Comparison of ENCODE assay signal across 24 cellular contexts in genomic region chr16:22786284-22786683, GRCh38. TPM values are rescaled to one million over a fixed set of nuclear protein-coding genes. Genes with fewer than 3 reads are reported as not detected.
DNase-seq lines count a peak whose midpoint lies in the region; ATAC-seq, FAIRE-seq and TF ChIP-seq lines count a peak whose summit lies in the region.
"Had no signal": no experiment of that assay in that cellular context is flagged by ENCODE, and none has a peak within 500 bp of the region (broad histone marks: within the 10 kb centered on the region; RNA-seq: fewer than 3 reads in every experiment).

No MANE protein-coding gene starts in this region.

- no peak overlapping the region for H3K23ac ChIP-seq in H1 (ENCODE audit: insufficient read length)

- intact Hi-C loops in activated CD8-positive, alpha-beta T cell treated with anti-CD3 and anti-CD28 coated beads for 36 hours (cut with micrococcal nuclease): no loop called here
- intact Hi-C loops in activated naive CD4-positive, alpha-beta T cell treated with anti-CD3 and anti-CD28 coated beads for 36 hours (cut with micrococcal nuclease): no loop called here

- no peak overlapping the region for H3K9ac ChIP-seq in H1 (replicated peaks in 1 of 4; ENCODE audit: extremely low read depth in 1 of 4, low read depth in 3 of 4, low read length in 3 of 4)
- H3K9ac ChIP-seq: BLaER1 had no signal

- DNase-seq in activated CD8-positive, alpha-beta T cell treated with anti-CD3 and anti-CD28 coated beads for 36 hours: peak; percentile 2
- DNase-seq in activated CD8-positive, alpha-beta T cell treated with anti-CD3 and anti-CD28 coated beads, Interleukin-2, amount 10 ng/mL, durations not matched to agents 7 days and 5 days: no peak
- peak; percentile 9 for DNase-seq in COLO829 (ENCODE audit: low spot score)
- DNase-seq in Jurkat, Clone E6-1 (ENCODE audit: low read depth, low spot score): peak; percentile 7
- no peak for DNase-seq in H1 (ENCODE audit: low read depth in 1 of 2, low spot score in 2 of 2)
- no peak for DNase-seq in activated naive CD4-positive, alpha-beta T cell treated with anti-CD3 and anti-CD28 coated beads for 36 hours
- no peak for DNase-seq in NOMO-1 (lab: John Stamatoyannopoulos, UW; ENCODE audit: unreplicated experiment in 2 of 2)
- DNase-seq: 8988T; CD8-positive, alpha-beta T cell; COR-L47; DMS 273 treated with DMSO at 0.1 percent for 48 hours; DMS53; DND-41; H9; IMR-90; KBM-7 had no signal

- no peak overlapping the region for H3K4me2 ChIP-seq in H1 (ENCODE audit: insufficient read depth in 1 of 2, low read depth in 2 of 2, low read length in 2 of 2)
- H3K4me2 ChIP-seq: BLaER1, GM23338 had no signal

- H3K56ac ChIP-seq in H1 (replicated peaks; ENCODE audit: insufficient read length, low read depth, low read length): no peak overlapping the region

- no peak overlapping the region for H3K18ac ChIP-seq in H1 (ENCODE audit: extremely low read depth, low read length)

- no peak for TF ChIP-seq RAD21 in H1 (IDR thresholded peaks at IDR 0.05 in 1 of 2, conservative IDR thresholded peaks at IDR 0.05 in 1 of 2; ENCODE audit: low read depth in 2 of 2, low read length in 2 of 2)

- H4K20me1 ChIP-seq in H1 (replicated peaks in 1 of 2; ENCODE audit: control insufficient read depth in 1 of 2, insufficient read depth in 2 of 2, low read length in 2 of 2): no peaks in the 10 kb centered on the region
- H4K20me1 ChIP-seq: BLaER1 had no signal

- no peak overlapping the region for H3K4me3 ChIP-seq in Jurkat, Clone E6-1 (ENCODE audit: low read length)
- no peak overlapping the region for H3K4me3 ChIP-seq in H1 (ENCODE audit: extremely low read depth in 1 of 4, insufficient read depth in 2 of 4, low read depth in 3 of 4, low read length in 4 of 4)
- H3K4me3 ChIP-seq: BLaER1, GM23338 had no signal

- H4K8ac ChIP-seq in H1 (ENCODE audit: extremely low read depth, insufficient read depth, low read length): 0 out of 2 replicates have a peak overlapping the region, but pooled peaks have one; percentile 12

- H3K4ac ChIP-seq in H1 (replicated peaks; ENCODE audit: insufficient read length, low read depth, low read length): no peak overlapping the region

- no peak overlapping the region for H2BK12ac ChIP-seq in H1 (ENCODE audit: low read depth, low read length)

- H3K27ac ChIP-seq in H1 (ENCODE audit: low read depth, low read length): no peak overlapping the region
- H3K27ac ChIP-seq: BLaER1 had no signal

- no peak overlapping the region for H2BK20ac ChIP-seq in H1 (ENCODE audit: low read length)

- no peak for TF ChIP-seq POLR2A in H1 (IDR thresholded peaks at IDR 0.05; ENCODE audit: control extremely low read depth in 1 of 2, low read depth in 2 of 2, low read length in 2 of 2)

- H2BK120ac ChIP-seq in H1 (replicated peaks; ENCODE audit: low read depth, low read length): no peak overlapping the region

- no peak overlapping the region for H4K91ac ChIP-seq in H1 (replicated peaks; ENCODE audit: insufficient read length, low read length)

- no peaks in the 10 kb centered on the region for H3K79me1 ChIP-seq in H1 (ENCODE audit: low read depth, low read length)

- no peak overlapping the region for H3K4me3 Mint-ChIP-seq in activated CD8-positive, alpha-beta T cell treated with anti-CD3 and anti-CD28 coated beads for 36 hours
- no peak overlapping the region for H3K4me3 Mint-ChIP-seq in activated CD8-positive, alpha-beta T cell treated with anti-CD3 and anti-CD28 coated beads, Interleukin-2, amount 10 ng/mL, durations not matched to agents 7 days and 5 days
- no peak overlapping the region for H3K4me3 Mint-ChIP-seq in activated naive CD4-positive, alpha-beta T cell treated with anti-CD3 and anti-CD28 coated beads for 36 hours
- H3K4me3 Mint-ChIP-seq: CD8-positive, alpha-beta T cell; GM23338; H9 had no signal

- no peak overlapping the region for H2BK15ac ChIP-seq in H1 (ENCODE audit: low read length)

- H3K36me3 Mint-ChIP-seq in activated CD8-positive, alpha-beta T cell treated with anti-CD3 and anti-CD28 coated beads for 36 hours (ENCODE audit: low read depth): no peaks in the 10 kb centered on the region
- H3K36me3 Mint-ChIP-seq in activated CD8-positive, alpha-beta T cell treated with anti-CD3 and anti-CD28 coated beads, Interleukin-2, amount 10 ng/mL, durations not matched to agents 7 days and 5 days (ENCODE audit: low read depth): no peaks in the 10 kb centered on the region
- H3K36me3 Mint-ChIP-seq in activated naive CD4-positive, alpha-beta T cell treated with anti-CD3 and anti-CD28 coated beads for 36 hours (ENCODE audit: low read depth): no peaks in the 10 kb centered on the region
- H3K36me3 Mint-ChIP-seq: CD8-positive, alpha-beta T cell had no signal

- 90% methylated on average over 2 of the region's 2 CpGs; no CpG with 5 or more reads in 1 of the 2 experiments for WGBS in H1 (ENCODE audit: extremely low coverage in 1 of 2, insufficient coverage in 1 of 2, insufficient read length in 1 of 2, insufficient replicate concordance in 2 of 2, low coverage in 1 of 2, low lambda C conversion rate in 2 of 2, missing lambda C conversion rate in 1 of 2), 2 experiments

- no peak overlapping the region for H2AFZ ChIP-seq in H1 (ENCODE audit: low read length)
- H2AFZ ChIP-seq: GM23338 had no signal

- no peak overlapping the region for H3K27ac Mint-ChIP-seq in activated CD8-positive, alpha-beta T cell treated with anti-CD3 and anti-CD28 coated beads for 36 hours
- no peak overlapping the region for H3K27ac Mint-ChIP-seq in activated CD8-positive, alpha-beta T cell treated with anti-CD3 and anti-CD28 coated beads, Interleukin-2, amount 10 ng/mL, durations not matched to agents 7 days and 5 days
- no peak overlapping the region for H3K27ac Mint-ChIP-seq in activated naive CD4-positive, alpha-beta T cell treated with anti-CD3 and anti-CD28 coated beads for 36 hours
- H3K27ac Mint-ChIP-seq: CD8-positive, alpha-beta T cell; GM23338; H9 had no signal

- H3K14ac ChIP-seq in H1 (ENCODE audit: insufficient read length): no peak overlapping the region

- H3K36me3 ChIP-seq in H1 (ENCODE audit: control insufficient read depth in 2 of 4, insufficient read depth in 4 of 4, low read length in 3 of 4): no peaks in the 10 kb centered on the region
- H3K36me3 ChIP-seq: BLaER1 had no signal

- TF ChIP-seq EP300 in H1 (IDR thresholded peaks at IDR 0.05; ENCODE audit: borderline replicate concordance in 1 of 2, low read depth in 2 of 2, low read length in 2 of 2): no peak

- H3K79me2 ChIP-seq in H1 (ENCODE audit: control insufficient read depth in 1 of 2, insufficient read depth in 2 of 2, low read length in 2 of 2): no peaks in the 10 kb centered on the region

- H3K9me3 Mint-ChIP-seq in activated CD8-positive, alpha-beta T cell treated with anti-CD3 and anti-CD28 coated beads for 36 hours: no peaks in the 10 kb centered on the region
- H3K9me3 Mint-ChIP-seq in activated CD8-positive, alpha-beta T cell treated with anti-CD3 and anti-CD28 coated beads, Interleukin-2, amount 10 ng/mL, durations not matched to agents 7 days and 5 days (ENCODE audit: insufficient read depth): no peaks in the 10 kb centered on the region
- H3K9me3 Mint-ChIP-seq in activated naive CD4-positive, alpha-beta T cell treated with anti-CD3 and anti-CD28 coated beads for 36 hours: no peaks in the 10 kb centered on the region
- H3K9me3 Mint-ChIP-seq: CD8-positive, alpha-beta T cell; GM23338; H9 had no signal

- peaks cover 5% of the 10 kb centered on the region for H3K4me1 Mint-ChIP-seq in activated CD8-positive, alpha-beta T cell treated with anti-CD3 and anti-CD28 coated beads for 36 hours (ENCODE audit: low read depth)
- H3K4me1 Mint-ChIP-seq in activated CD8-positive, alpha-beta T cell treated with anti-CD3 and anti-CD28 coated beads, Interleukin-2, amount 10 ng/mL, durations not matched to agents 7 days and 5 days (ENCODE audit: low read depth): peaks cover 6% of the 10 kb centered on the region
- H3K4me1 Mint-ChIP-seq in activated naive CD4-positive, alpha-beta T cell treated with anti-CD3 and anti-CD28 coated beads for 36 hours (ENCODE audit: low read depth): no peaks in the 10 kb centered on the region

- H3K23me2 ChIP-seq in H1 (ENCODE audit: low read depth, low read length): no peaks in the 10 kb centered on the region

- CTCF ChIA-PET in activated CD8-positive, alpha-beta T cell treated with anti-CD3 and anti-CD28 coated beads for 36 hours (lab: Charles Lee): no interaction called here
- CTCF ChIA-PET in activated CD8-positive, alpha-beta T cell treated with anti-CD3 and anti-CD28 coated beads, Interleukin-2, amount 10 ng/mL, durations not matched to agents 7 days and 5 days (lab: Charles Lee): no interaction called here
- CTCF ChIA-PET in H1 (lab: Charles Lee; ENCODE audit: partially characterized antibody): no interaction called here
- CTCF ChIA-PET in activated naive CD4-positive, alpha-beta T cell treated with anti-CD3 and anti-CD28 coated beads for 36 hours (lab: Charles Lee): no interaction called here

- H2AK5ac ChIP-seq in H1 (ENCODE audit: low read depth, low read length): no peak overlapping the region

- no peaks in the 10 kb centered on the region for H3K9me3 ChIP-seq in H1 (ENCODE audit: insufficient read depth in 2 of 2, low read depth in 1 of 2, low read length in 1 of 2)
- H3K9me3 ChIP-seq: BLaER1 had no signal

- no peak overlapping the region for H4K5ac ChIP-seq in H1 (ENCODE audit: insufficient read length, low read depth, low read length)

- H3K27me3 ChIP-seq in H1 (replicated peaks in 1 of 4; ENCODE audit: control insufficient read depth in 3 of 4, extremely low read depth in 1 of 4, insufficient read depth in 3 of 4, low read length in 3 of 4): no peaks in the 10 kb centered on the region
- H3K27me3 ChIP-seq: BLaER1 had no signal

- peaks cover 0 to 6% (median 5%) of the 10 kb centered on the region in 4 experiments; a peak in 3 of 7 replicates for H3K4me1 ChIP-seq in H1 (replicated peaks in 1 of 4; ENCODE audit: control insufficient read depth in 3 of 4, insufficient read depth in 4 of 4, low read length in 3 of 4)

- peaks cover 5% of the 10 kb centered on the region for H3K27me3 Mint-ChIP-seq in activated CD8-positive, alpha-beta T cell treated with anti-CD3 and anti-CD28 coated beads for 36 hours
- peaks cover 10% of the 10 kb centered on the region for H3K27me3 Mint-ChIP-seq in activated CD8-positive, alpha-beta T cell treated with anti-CD3 and anti-CD28 coated beads, Interleukin-2, amount 10 ng/mL, durations not matched to agents 7 days and 5 days (ENCODE audit: low read depth)
- H3K27me3 Mint-ChIP-seq in activated naive CD4-positive, alpha-beta T cell treated with anti-CD3 and anti-CD28 coated beads for 36 hours (ENCODE audit: low read depth): peaks cover 5% of the 10 kb centered on the region

- no peak for ATAC-seq in activated CD8-positive, alpha-beta T cell treated with anti-CD3 and anti-CD28 coated beads for 36 hours
- no peak for ATAC-seq in activated CD8-positive, alpha-beta T cell treated with anti-CD3 and anti-CD28 coated beads, Interleukin-2, amount 10 ng/mL, durations not matched to agents 7 days and 5 days
- ATAC-seq in HG03354 (IDR thresholded peaks at IDR 0.05; ENCODE audit: poor library complexity, severe bottlenecking, unreplicated experiment): no peak
- ATAC-seq: CD8-positive, alpha-beta T cell; GM23338 had no signal

- no peak for FAIRE-seq in H1 (lab: Jason Lieb, UNC)
- FAIRE-seq: G401.6, GM12892, GM18507, HTR-8/SVneo had no signal

- H2BK5ac ChIP-seq in H1 (ENCODE audit: low read depth, low read length): no peak overlapping the region

- POLR2A ChIA-PET in activated CD8-positive, alpha-beta T cell treated with anti-CD3 and anti-CD28 coated beads for 36 hours (lab: Charles Lee): no interaction called here
- POLR2A ChIA-PET in activated CD8-positive, alpha-beta T cell treated with anti-CD3 and anti-CD28 coated beads, Interleukin-2, amount 10 ng/mL, durations not matched to agents 7 days and 5 days (lab: Charles Lee): no interaction called here
- POLR2A ChIA-PET in H1 (lab: Charles Lee; ENCODE audit: partially characterized antibody): no interaction called here

- no peak for TF ChIP-seq CTCF in activated CD8-positive, alpha-beta T cell treated with anti-CD3 and anti-CD28 coated beads for 36 hours (IDR thresholded peaks at IDR 0.05)
- TF ChIP-seq CTCF in H1 (IDR thresholded peaks at IDR 0.05; ENCODE audit: control extremely low read depth in 1 of 3, insufficient read depth in 1 of 3, low read depth in 1 of 3, low read length in 3 of 3): no peak

RNA-seq across cellular contexts. Expression of gene HS3ST2, which starts 27.7 kb away (rescaled TPM):
- total RNA-seq in activated CD8-positive, alpha-beta T cell treated with anti-CD3 and anti-CD28 coated beads for 36 hours: not detected
- total RNA-seq in activated CD8-positive, alpha-beta T cell treated with anti-CD3 and anti-CD28 coated beads, Interleukin-2, amount 10 ng/mL, durations not matched to agents 7 days and 5 days: not detected
- not detected for polyA plus RNA-seq in Jurkat, Clone E6-1 (2012; ENCODE audit: insufficient read depth, insufficient read length)
- total RNA-seq in H1 (2021; fragmentation: NEBNext Ultra II Directional; extraction: Animal tissue kit (Norgen Biotek cat#: 25700)): 3.7 and 4.5 TPM in 2 replicates
- polyA plus RNA-seq in H1 (2011; rRNA removed): 1.3 and 1.7 TPM in 2 replicates
- 1.0 TPM for polyA plus RNA-seq in H1 (2011; cell fraction: cytosol; rRNA removed)
- polyA plus RNA-seq in H1 (2011; cell fraction: nucleus; rRNA removed): 1.5 TPM
- polyA plus RNA-seq in H1 (2012, experiment 1 of 2): 2.6 to 4.0 TPM (median 3.4 TPM) in 4 replicates
- polyA plus RNA-seq in H1 (2012, experiment 2 of 2): 4.8 TPM
- 2.8 TPM for polyA plus RNA-seq in H1 (2013, experiment 1 of 2)
- polyA plus RNA-seq in H1 (2013, experiment 2 of 2): 3.4 TPM
- polyA minus RNA-seq in H1 (2011; rRNA and poly(A)+ RNA removed): 0.44 and 0.54 TPM in 2 replicates
- polyA minus RNA-seq in H1 (2011; cell fraction: cytosol; rRNA and poly(A)+ RNA removed): 1.1 TPM
- 2.1 TPM for polyA minus RNA-seq in H1 (2011; cell fraction: nucleus; rRNA and poly(A)+ RNA removed)
- total RNA-seq in activated naive CD4-positive, alpha-beta T cell treated with anti-CD3 and anti-CD28 coated beads for 36 hours: not detected
- total RNA-seq: CD8-positive, alpha-beta T cell; IMR-90 had no signal
- polyA plus RNA-seq: AG04450, IMR-90 had no signal

Comparison
In these comparisons a context has a peak if more than half of its experiments do, and no peak if none do; other contexts are left out.
1. DNase-seq: peak in activated CD8-positive, alpha-beta T cell treated with anti-CD3 and anti-CD28 coated beads for 36 hours (single experiment), COLO829 (single experiment) and Jurkat, Clone E6-1 (single experiment); none in activated CD8-positive, alpha-beta T cell treated with anti-CD3 and anti-CD28 coated beads, Interleukin-2, amount 10 ng/mL, durations not matched to agents 7 days and 5 days (single experiment), H1 (0 of 2), activated naive CD4-positive, alpha-beta T cell treated with anti-CD3 and anti-CD28 coated beads for 36 hours (single experiment) and NOMO-1 (0 of 2).